1 cellular context compared by ENCODE assay signal in genomic region chr19:52898101-52898500, GRCh38.
TF ChIP-seq lines count a peak whose summit lies in the region.

No MANE protein-coding gene starts in this region.

TF ChIP-seq in GM12878, 131 proteins besides CTCF, POLR2A, EP300 and RAD21:
- TF ChIP-seq ATF2 (IDR thresholded peaks at IDR 0.05; ENCODE audit: low read length) (no peak), CHD1 (IDR thresholded peaks at IDR 0.05; ENCODE audit: low read depth, low read length) (no peak), CREM (IDR thresholded peaks at IDR 0.05; ENCODE audit: low read depth) (no peak), HDAC2 (IDR thresholded peaks at IDR 0.05) (no peak), ZBTB40 (IDR thresholded peaks at IDR 0.05; ENCODE audit: borderline replicate concordance) (no peak), LARP7 (IDR thresholded peaks at IDR 0.05) (no peak)
TF ChIP-seq in GM12878: peak in this region for 0.
